Comparison of ENCODE assay signal across 18 cellular contexts in the genomic region with DNA sequence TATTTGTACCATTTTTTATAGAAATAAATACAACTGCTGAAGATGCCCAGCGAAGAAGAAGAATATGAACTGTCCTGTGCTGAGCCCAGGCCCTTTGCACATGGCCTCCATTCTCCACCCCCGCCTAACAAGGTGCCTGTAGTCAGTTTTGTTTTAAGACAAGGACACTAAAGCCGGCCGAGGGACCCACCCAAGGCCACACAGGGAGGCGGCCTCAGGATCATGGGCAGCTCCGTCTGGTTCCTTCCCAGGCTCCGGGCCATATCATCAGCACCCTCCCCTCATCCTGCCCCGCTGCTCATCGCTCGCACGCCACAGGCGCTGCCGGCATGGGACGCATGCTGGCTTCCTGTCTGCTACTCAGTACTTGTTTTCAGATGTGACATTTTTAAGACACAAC. TPM values are rescaled to one million over a fixed set of nuclear protein-coding genes. Genes with fewer than 3 reads are reported as not detected.
DNase-seq lines count a peak whose midpoint lies in the region; ATAC-seq and TF ChIP-seq lines count a peak whose summit lies in the region.
"Had no signal": no experiment of that assay in that cellular context is flagged by ENCODE, and none has a peak within 500 bp of the region (broad histone marks: within the 10 kb centered on the region; RNA-seq: fewer than 3 reads in every experiment).

No MANE protein-coding gene starts in this region.

- intact Hi-C loops in right cardiac atrium (cut with DNase I): loop anchor here in 2 of 4 donors (5.0 to 10.0 kb wide), 3 partner anchors 175 to 452 kb away; partner anchors contain the start of gene SLC22A23 (in 2 of the 2)
- intact Hi-C loops in left cardiac atrium (cut with DNase I): loop anchor here (10.0 kb wide), 2 partner anchors 705 to 725 kb away; no protein-coding TSS in a partner anchor
- intact Hi-C loops in uterus (cut with DNase I; ENCODE audit: low total_unique reads): loop anchor here (10.0 kb wide), 1 partner anchor 175 kb away; the partner anchor contains the start of gene SLC22A23

- H3K4me3 ChIP-seq in right cardiac atrium (ENCODE audit: low read length) (no peak overlapping the region), osteoblast (ENCODE audit: insufficient read depth, low read length) (no peak overlapping the region), uterus (no peak overlapping the region)
- H3K4me3 ChIP-seq: BLaER1 treated with 17β-estradiol and CSF1 and Interleukin-3, amounts not matched to agents 10 nM and 100 nM; psoas muscle; SK-N-MC; skin epidermis had no signal

- H3K27ac ChIP-seq in right cardiac atrium (ENCODE audit: low read length) (no peak overlapping the region), osteoblast (ENCODE audit: low read depth, low read length) (no peak overlapping the region), uterus (no peak overlapping the region)
- H3K27ac ChIP-seq: BLaER1 treated with 17β-estradiol and CSF1 and Interleukin-3, amounts not matched to agents 10 nM and 100 nM; psoas muscle; SK-N-MC had no signal

- no peak overlapping the region for H2AFZ ChIP-seq in osteoblast (ENCODE audit: low read length)

- no peaks in the 10 kb centered on the region for H3K79me2 ChIP-seq in osteoblast (ENCODE audit: insufficient read depth, low read length)

- no peaks in the 10 kb centered on the region for H3K27me3 Mint-ChIP-seq in chondrocyte (ENCODE audit: low read depth)
- H3K27me3 Mint-ChIP-seq: activated CD4-positive, alpha-beta T cell treated with anti-CD3 and anti-CD28 coated beads for 36 hours; activated naive CD8-positive, alpha-beta T cell treated with anti-CD3 and anti-CD28 coated beads, Interleukin-2, amount 50 U/mL, for 24 hours had no signal

- H3K27ac Mint-ChIP-seq in chondrocyte (ENCODE audit: unreplicated experiment): peak overlapping the region; percentile 83
- H3K27ac Mint-ChIP-seq: activated CD4-positive, alpha-beta T cell treated with anti-CD3 and anti-CD28 coated beads for 36 hours; activated CD8-positive, alpha-beta T cell treated with anti-CD3 and anti-CD28 coated beads, Interleukin-2, amount 10 ng/mL, durations not matched to agents 7 days and 5 days; activated naive CD8-positive, alpha-beta T cell treated with anti-CD3 and anti-CD28 coated beads, Interleukin-2, amount 50 U/mL, for 24 hours; T-helper 1 cell treated with Interleukin-12 subunit alpha and Interleukin-12 subunit beta and Interleukin-4 antibody, amounts not matched to agents 30 μg/mL and 1 μg/mL, for 36 hours had no signal

- H3K4me2 ChIP-seq in osteoblast (ENCODE audit: insufficient read depth, low read length): no peak overlapping the region
- H3K4me2 ChIP-seq: BLaER1 treated with 17β-estradiol and CSF1 and Interleukin-3, amounts not matched to agents 10 nM and 100 nM had no signal

- H3K4me3 Mint-ChIP-seq in chondrocyte (ENCODE audit: unreplicated experiment): no peak overlapping the region
- H3K4me3 Mint-ChIP-seq: activated CD4-positive, alpha-beta T cell treated with anti-CD3 and anti-CD28 coated beads for 36 hours; activated CD8-positive, alpha-beta T cell treated with anti-CD3 and anti-CD28 coated beads, Interleukin-2, amount 10 ng/mL, durations not matched to agents 7 days and 5 days; activated naive CD8-positive, alpha-beta T cell treated with anti-CD3 and anti-CD28 coated beads, Interleukin-2, amount 50 U/mL, for 24 hours; T-helper 1 cell treated with Interleukin-12 subunit alpha and Interleukin-12 subunit beta and Interleukin-4 antibody, amounts not matched to agents 30 μg/mL and 1 μg/mL, for 36 hours had no signal

- peaks cover 11% of the 10 kb centered on the region for H3K36me3 ChIP-seq in osteoblast (ENCODE audit: insufficient read depth, low read length)
- no peaks in the 10 kb centered on the region for H3K36me3 ChIP-seq in uterus

- WGBS in right cardiac atrium: 71% methylated on average over 14 of the region's 14 CpGs

- H3K27me3 ChIP-seq in right cardiac atrium (ENCODE audit: control insufficient read depth, insufficient read depth) (no peaks in the 10 kb centered on the region), osteoblast (ENCODE audit: insufficient read depth, low read length) (no peaks in the 10 kb centered on the region), uterus (no peaks in the 10 kb centered on the region)
- H3K27me3 ChIP-seq: BLaER1 treated with 17β-estradiol and CSF1 and Interleukin-3, amounts not matched to agents 10 nM and 100 nM had no signal

- no peak for TF ChIP-seq CTCF in chondrocyte (IDR thresholded peaks at IDR 0.05)
- no peak for TF ChIP-seq CTCF in osteoblast (IDR thresholded peaks at IDR 0.05; ENCODE audit: extremely low read depth, low read depth, low read length)
- no peak for TF ChIP-seq CTCF in uterus (IDR thresholded peaks at IDR 0.05)

- H4K20me1 ChIP-seq in osteoblast (ENCODE audit: insufficient read depth, low read length): no peaks in the 10 kb centered on the region

- H3K4me1 Mint-ChIP-seq in chondrocyte (ENCODE audit: low read depth): peaks cover 41% of the 10 kb centered on the region
- H3K4me1 Mint-ChIP-seq: activated naive CD8-positive, alpha-beta T cell treated with anti-CD3 and anti-CD28 coated beads, Interleukin-2, amount 50 U/mL, for 24 hours had no signal

- peaks cover 8% of the 10 kb centered on the region for H3K36me3 Mint-ChIP-seq in chondrocyte (ENCODE audit: low read depth)

- H3K4me1 ChIP-seq in right cardiac atrium (ENCODE audit: control insufficient read depth, insufficient read depth, low read length) (no peaks in the 10 kb centered on the region), osteoblast (ENCODE audit: insufficient read depth, low read length) (peaks cover 20% of the 10 kb centered on the region), uterus (peaks cover 3 to 4% of the 10 kb centered on the region in 2 donors)

- no peak for TF ChIP-seq POLR2A in uterus (IDR thresholded peaks at IDR 0.05)

- H3K9me3 ChIP-seq in right cardiac atrium (ENCODE audit: control insufficient read depth, low read length): no peaks in the 10 kb centered on the region
- no peaks in the 10 kb centered on the region for H3K9me3 ChIP-seq in osteoblast (ENCODE audit: low read depth, low read length)
- no peaks in the 10 kb centered on the region for H3K9me3 ChIP-seq in uterus
- H3K9me3 ChIP-seq: BLaER1 treated with 17β-estradiol and CSF1 and Interleukin-3, amounts not matched to agents 10 nM and 100 nM; psoas muscle had no signal

- DNase-seq in right cardiac atrium (peak in 2 of 3 donors; percentile 44 to 47), left cardiac atrium (no peak), chondrocyte (ENCODE audit: low spot score) (peak; percentile 48), osteoblast (ENCODE audit: insufficient read length, low spot score, missing footprints) (peak; percentile 39), uterus (peak; percentile 14 to 31), NCI-H2081 treated with DMSO at 0.1 percent for 48 hours (lab: John Stamatoyannopoulos, UW) (no peak)
- DNase-seq in stimulated activated CD8-positive, alpha-beta memory T cell treated with anti-CD3 and anti-CD28 coated beads, Interleukin-4, amount 100 ng/mL, for 48 hours: no peak
- DNase-seq: activated gamma-delta T cell had no signal

- H3K9me3 Mint-ChIP-seq in chondrocyte (ENCODE audit: low read depth): no peaks in the 10 kb centered on the region
- H3K9me3 Mint-ChIP-seq: activated naive CD8-positive, alpha-beta T cell treated with anti-CD3 and anti-CD28 coated beads, Interleukin-2, amount 50 U/mL, for 24 hours; T-helper 1 cell treated with Interleukin-12 subunit alpha and Interleukin-12 subunit beta and Interleukin-4 antibody, amounts not matched to agents 30 μg/mL and 1 μg/mL, for 36 hours had no signal

- ATAC-seq in right cardiac atrium (no peak), left cardiac atrium (no peak), HG03342 (IDR thresholded peaks at IDR 0.05; ENCODE audit: unreplicated experiment) (no peak)

RNA-seq across cellular contexts. Expression of gene PSMG4, which starts 21.3 kb away (rescaled TPM):
- total RNA-seq in right cardiac atrium: 10 to 100 TPM in 2 of 4 donors, 1 to 10 TPM in 2; 7.9 to 10.7 (median 9.9) TPM
- polyA plus RNA-seq in right cardiac atrium: 16.7 TPM
- total RNA-seq in left cardiac atrium: 1 to 10 TPM; 6.7 to 8.8 TPM
- 16.2 to 24.7 TPM (median 17.2 TPM) in 3 replicates for total RNA-seq in chondrocyte
- total RNA-seq in osteoblast: 19.4 and 24.6 TPM in 2 replicates
- 10 to 100 TPM; 13.1 to 49.4 (median 28.0) TPM for total RNA-seq in uterus

RNA-seq across cellular contexts. Expression of gene TUBB2B, which starts 52.6 kb away (rescaled TPM):
- total RNA-seq in right cardiac atrium (1 to 10 TPM; 1.4 to 3.2 (median 1.8) TPM), left cardiac atrium (1 to 10 TPM; 2.2 to 3.9 TPM), chondrocyte (109 to 119 TPM (median 117 TPM) in 3 replicates), osteoblast (5.6 and 9.0 TPM in 2 replicates), uterus (10 to 100 TPM in 1 of 4 donors, 1 to 10 TPM in 1, under 1 TPM in 1, not detected in 1; 0.26 to 80.7 (median 4.3) TPM)
- polyA plus RNA-seq in right cardiac atrium: 4.7 TPM
- total RNA-seq: activated CD8-positive, alpha-beta T cell treated with anti-CD3 and anti-CD28 coated beads, Interleukin-2, amount 10 ng/mL, durations not matched to agents 7 days and 5 days had no signal
- polyA plus RNA-seq: keratinocyte had no signal

Comparison
In these comparisons a context has a peak if more than half of its experiments do, and no peak if none do; other contexts are left out.
1. DNase-seq: peak in right cardiac atrium (2 of 3), chondrocyte (single experiment), osteoblast (single experiment) and uterus (2 of 2); none in left cardiac atrium (single experiment), NCI-H2081 treated with DMSO at 0.1 percent for 48 hours (single experiment) and stimulated activated CD8-positive, alpha-beta memory T cell treated with anti-CD3 and anti-CD28 coated beads, Interleukin-4, amount 100 ng/mL, for 48 hours (single experiment).